2 cellular contexts compared by ENCODE assay signal in genomic region chr2:84373391-84373790, GRCh38.
TF ChIP-seq lines count a peak whose summit lies in the region.

No MANE protein-coding gene starts in this region.

TF ChIP-seq in SK-N-SH, 30 proteins besides CTCF, POLR2A, EP300 and RAD21 (continued from another document):
- TF ChIP-seq, protein P1, sequence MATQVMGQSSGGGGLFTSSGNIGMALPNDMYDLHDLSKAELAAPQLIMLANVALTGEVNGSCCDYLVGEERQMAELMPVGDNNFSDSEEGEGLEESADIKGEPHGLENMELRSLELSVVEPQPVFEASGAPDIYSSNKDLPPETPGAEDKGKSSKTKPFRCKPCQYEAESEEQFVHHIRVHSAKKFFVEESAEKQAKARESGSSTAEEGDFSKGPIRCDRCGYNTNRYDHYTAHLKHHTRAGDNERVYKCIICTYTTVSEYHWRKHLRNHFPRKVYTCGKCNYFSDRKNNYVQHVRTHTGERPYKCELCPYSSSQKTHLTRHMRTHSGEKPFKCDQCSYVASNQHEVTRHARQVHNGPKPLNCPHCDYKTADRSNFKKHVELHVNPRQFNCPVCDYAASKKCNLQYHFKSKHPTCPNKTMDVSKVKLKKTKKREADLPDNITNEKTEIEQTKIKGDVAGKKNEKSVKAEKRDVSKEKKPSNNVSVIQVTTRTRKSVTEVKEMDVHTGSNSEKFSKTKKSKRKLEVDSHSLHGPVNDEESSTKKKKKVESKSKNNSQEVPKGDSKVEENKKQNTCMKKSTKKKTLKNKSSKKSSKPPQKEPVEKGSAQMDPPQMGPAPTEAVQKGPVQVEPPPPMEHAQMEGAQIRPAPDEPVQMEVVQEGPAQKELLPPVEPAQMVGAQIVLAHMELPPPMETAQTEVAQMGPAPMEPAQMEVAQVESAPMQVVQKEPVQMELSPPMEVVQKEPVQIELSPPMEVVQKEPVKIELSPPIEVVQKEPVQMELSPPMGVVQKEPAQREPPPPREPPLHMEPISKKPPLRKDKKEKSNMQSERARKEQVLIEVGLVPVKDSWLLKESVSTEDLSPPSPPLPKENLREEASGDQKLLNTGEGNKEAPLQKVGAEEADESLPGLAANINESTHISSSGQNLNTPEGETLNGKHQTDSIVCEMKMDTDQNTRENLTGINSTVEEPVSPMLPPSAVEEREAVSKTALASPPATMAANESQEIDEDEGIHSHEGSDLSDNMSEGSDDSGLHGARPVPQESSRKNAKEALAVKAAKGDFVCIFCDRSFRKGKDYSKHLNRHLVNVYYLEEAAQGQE (IDR thresholded peaks at IDR 0.05; ENCODE audit: low read depth, low read length) = no peak
- TF ChIP-seq FOXM1 (IDR thresholded peaks at IDR 0.05; ENCODE audit: low read depth) (no peak), CHD2 (IDR thresholded peaks at IDR 0.05; ENCODE audit: low read length, partially characterized antibody) (no peak), MXI1 (IDR thresholded peaks at IDR 0.05; ENCODE audit: low read depth, low read length) (no peak), FOSL2 (IDR thresholded peaks at IDR 0.05; ENCODE audit: borderline replicate concordance, low read depth) (no peak)
- TF ChIP-seq, protein P2, sequence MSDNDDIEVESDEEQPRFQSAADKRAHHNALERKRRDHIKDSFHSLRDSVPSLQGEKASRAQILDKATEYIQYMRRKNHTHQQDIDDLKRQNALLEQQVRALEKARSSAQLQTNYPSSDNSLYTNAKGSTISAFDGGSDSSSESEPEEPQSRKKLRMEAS (IDR thresholded peaks at IDR 0.05; ENCODE audit: low read depth) = no peak

TF ChIP-seq in SK-N-SH treated with all-trans-retinoic acid at 6 μM for 48 hours, 23 proteins besides CTCF, POLR2A, EP300 and RAD21 (continued from another document):
- TF ChIP-seq POU6F1 (CRISPR knock-in tag; IDR thresholded peaks at IDR 0.05; ENCODE audit: borderline replicate concordance, low read depth) (no peak), OSR1 (CRISPR knock-in tag; IDR thresholded peaks at IDR 0.05) (no peak), GLIS3 (CRISPR knock-in tag; IDR thresholded peaks at IDR 0.05) (no peak)
